ENCODE assay signal across 10 cellular contexts in genomic region chr1:32250893-32251716, GRCh38. TPM values are rescaled to one million over a fixed set of nuclear protein-coding genes. Genes with fewer than 3 reads are reported as not detected.
DNase-seq lines count a peak whose midpoint lies in the region; ATAC-seq and TF ChIP-seq lines count a peak whose summit lies in the region.
"Had no signal": no experiment of that assay in that cellular context is flagged by ENCODE, and none has a peak within 500 bp of the region (broad histone marks: within the 10 kb centered on the region; RNA-seq: fewer than 3 reads in every experiment).

Gene LCK (plus strand): TSS chr1:32251265. CDS start chr1:32274330, 23,065 bp downstream.

- no peak for TF ChIP-seq POLR2A in gastrocnemius medialis (IDR thresholded peaks at IDR 0.05)

- no peaks in the 10 kb centered on the region for H3K9me3 Mint-ChIP-seq in activated naive CD8-positive, alpha-beta T cell treated with anti-CD3 and anti-CD28 coated beads, Interleukin-2, amount 50 U/mL, for 24 hours

- peak within 1 kb of the TSS; percentile 92 for H3K4me3 Mint-ChIP-seq in activated naive CD8-positive, alpha-beta T cell treated with anti-CD3 and anti-CD28 coated beads, Interleukin-2, amount 50 U/mL, for 24 hours

- intact Hi-C loops in gastrocnemius medialis (cut with DNase I; ENCODE audit: low total_unique reads) = no loop called here

- peak; percentile 65 for DNase-seq in GM10248 (ENCODE audit: extremely low spot score)
- DNase-seq in T-helper 1 cell = peak; percentile 28 to 80 (median 45)
- DNase-seq in activated naive CD8-positive, alpha-beta T cell treated with anti-CD3 and anti-CD28 coated beads, Interleukin-2, amount 50 U/mL, for 24 hours = peak; percentile 83
- DNase-seq in gastrocnemius medialis = no peak
- DNase-seq in ureter (ENCODE audit: low spot score) = no peak
- no peak for DNase-seq in NCI-H510A treated with DMSO at 0.1 percent for 48 hours (lab: John Stamatoyannopoulos, UW)
- no peak for DNase-seq in NCI-H510A (lab: John Stamatoyannopoulos, UW)

- POLR2A ChIA-PET in GM10248 (lab: Yijun Ruan, JAX) = interaction anchor here (0.7 to 3.5 kb wide), 3 partner anchors 10 to 85 kb away, joined by 3 to 27 read pairs (median 4); partner anchors contain the start of gene MARCKSL1

- H3K4me1 Mint-ChIP-seq in activated naive CD8-positive, alpha-beta T cell treated with anti-CD3 and anti-CD28 coated beads, Interleukin-2, amount 50 U/mL, for 24 hours = peaks cover 81% of the 10 kb centered on the region

- no peaks in the 10 kb centered on the region for H3K36me3 ChIP-seq in gastrocnemius medialis
- H3K36me3 ChIP-seq: neutrophil had no signal

- peak within 1 kb of the TSS; percentile 47 to 73 (median 70) for H3K27ac ChIP-seq in gastrocnemius medialis
- H3K27ac ChIP-seq: neutrophil, VCaP had no signal

- H3K36me3 Mint-ChIP-seq in activated naive CD8-positive, alpha-beta T cell treated with anti-CD3 and anti-CD28 coated beads, Interleukin-2, amount 50 U/mL, for 24 hours (ENCODE audit: low read depth) = peaks cover 27% of the 10 kb centered on the region

- TF ChIP-seq CTCF in GM10248 (IDR thresholded peaks at IDR 0.05; ENCODE audit: control extremely low read depth, extremely low read depth, low read depth, missing control alignments) = no peak
- TF ChIP-seq CTCF in gastrocnemius medialis (IDR thresholded peaks at IDR 0.05 in 4 of 5, conservative IDR thresholded peaks at IDR 0.05 in 1 of 5) = no peak

- no peaks in the 10 kb centered on the region for H3K9me3 ChIP-seq in gastrocnemius medialis
- H3K9me3 ChIP-seq: neutrophil had no signal

- peak; percentile 45 for ATAC-seq in activated naive CD8-positive, alpha-beta T cell treated with anti-CD3 and anti-CD28 coated beads, Interleukin-2, amount 50 U/mL, for 24 hours
- ATAC-seq in gastrocnemius medialis = no peak
- no peak for ATAC-seq in GM19324 (IDR thresholded peaks at IDR 0.05; ENCODE audit: low FRiP score, unreplicated experiment)

- peaks cover 16 to 38% of the 10 kb centered on the region in 2 donors for H3K4me1 ChIP-seq in gastrocnemius medialis

- no peaks in the 10 kb centered on the region for H3K27me3 ChIP-seq in gastrocnemius medialis

- in situ Hi-C loops in gastrocnemius medialis (cut with MboI; ENCODE audit: low sequenced_read_pairs in 4 of 4) = no loop called here

- CTCF ChIA-PET in GM10248 (lab: Yijun Ruan, JAX) = interaction anchor here (0.6 to 14.4 kb wide), 9 partner anchors 8 to 150 kb away, joined by 3 to 156 read pairs (median 18); partner anchors contain the start of gene KPNA6

- no peaks in the 10 kb centered on the region for H3K27me3 Mint-ChIP-seq in activated naive CD8-positive, alpha-beta T cell treated with anti-CD3 and anti-CD28 coated beads, Interleukin-2, amount 50 U/mL, for 24 hours

- H3K27ac Mint-ChIP-seq in activated naive CD8-positive, alpha-beta T cell treated with anti-CD3 and anti-CD28 coated beads, Interleukin-2, amount 50 U/mL, for 24 hours = peak within 1 kb of the TSS; percentile 97

- no peak within 1 kb of the TSS for H3K4me3 ChIP-seq in gastrocnemius medialis

RNA-seq across cellular contexts. Expression of gene LCK, which starts in this region (rescaled TPM):
- 1 to 10 TPM in 1 of 4 donors, under 1 TPM in 1, not detected in 2; 0.66 to 1.6 TPM for total RNA-seq in gastrocnemius medialis
- total RNA-seq in ureter = 3.8 TPM

Comparison
In these comparisons a context has a peak if more than half of its experiments do, and no peak if none do; other contexts are left out.
1. DNase-seq: peak in GM10248 (single experiment), T-helper 1 cell (5 of 5) and activated naive CD8-positive, alpha-beta T cell treated with anti-CD3 and anti-CD28 coated beads, Interleukin-2, amount 50 U/mL, for 24 hours (single experiment); none in gastrocnemius medialis (0 of 2), ureter (single experiment), NCI-H510A treated with DMSO at 0.1 percent for 48 hours (single experiment) and NCI-H510A (single experiment).